1 cellular context compared by ENCODE assay signal in the genomic region with DNA sequence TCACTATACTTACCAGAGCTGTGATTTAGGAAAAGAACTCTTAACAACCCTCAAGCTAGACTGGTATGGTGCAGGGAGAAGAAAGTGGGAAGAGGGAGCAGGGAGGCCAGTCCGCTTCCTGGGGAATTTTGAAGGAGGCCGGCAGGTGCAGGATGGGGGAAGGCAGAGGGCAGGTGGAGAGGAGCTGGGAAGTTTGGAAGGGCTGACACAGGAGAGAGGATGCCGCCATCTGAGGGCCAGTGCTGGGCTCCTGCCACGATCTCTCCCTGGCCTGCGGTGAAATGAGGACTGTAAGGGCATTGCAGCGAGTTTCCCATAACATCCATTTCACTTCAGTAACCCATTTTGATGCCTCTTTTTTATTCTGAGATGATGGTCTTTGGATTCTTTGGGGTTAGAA.
TF ChIP-seq lines count a peak whose summit lies in the region.

No MANE protein-coding gene starts in this region.

TF ChIP-seq in GM23338, 12 proteins besides CTCF, POLR2A, EP300 and RAD21 (continued from another document):
- TF ChIP-seq, protein P1, sequence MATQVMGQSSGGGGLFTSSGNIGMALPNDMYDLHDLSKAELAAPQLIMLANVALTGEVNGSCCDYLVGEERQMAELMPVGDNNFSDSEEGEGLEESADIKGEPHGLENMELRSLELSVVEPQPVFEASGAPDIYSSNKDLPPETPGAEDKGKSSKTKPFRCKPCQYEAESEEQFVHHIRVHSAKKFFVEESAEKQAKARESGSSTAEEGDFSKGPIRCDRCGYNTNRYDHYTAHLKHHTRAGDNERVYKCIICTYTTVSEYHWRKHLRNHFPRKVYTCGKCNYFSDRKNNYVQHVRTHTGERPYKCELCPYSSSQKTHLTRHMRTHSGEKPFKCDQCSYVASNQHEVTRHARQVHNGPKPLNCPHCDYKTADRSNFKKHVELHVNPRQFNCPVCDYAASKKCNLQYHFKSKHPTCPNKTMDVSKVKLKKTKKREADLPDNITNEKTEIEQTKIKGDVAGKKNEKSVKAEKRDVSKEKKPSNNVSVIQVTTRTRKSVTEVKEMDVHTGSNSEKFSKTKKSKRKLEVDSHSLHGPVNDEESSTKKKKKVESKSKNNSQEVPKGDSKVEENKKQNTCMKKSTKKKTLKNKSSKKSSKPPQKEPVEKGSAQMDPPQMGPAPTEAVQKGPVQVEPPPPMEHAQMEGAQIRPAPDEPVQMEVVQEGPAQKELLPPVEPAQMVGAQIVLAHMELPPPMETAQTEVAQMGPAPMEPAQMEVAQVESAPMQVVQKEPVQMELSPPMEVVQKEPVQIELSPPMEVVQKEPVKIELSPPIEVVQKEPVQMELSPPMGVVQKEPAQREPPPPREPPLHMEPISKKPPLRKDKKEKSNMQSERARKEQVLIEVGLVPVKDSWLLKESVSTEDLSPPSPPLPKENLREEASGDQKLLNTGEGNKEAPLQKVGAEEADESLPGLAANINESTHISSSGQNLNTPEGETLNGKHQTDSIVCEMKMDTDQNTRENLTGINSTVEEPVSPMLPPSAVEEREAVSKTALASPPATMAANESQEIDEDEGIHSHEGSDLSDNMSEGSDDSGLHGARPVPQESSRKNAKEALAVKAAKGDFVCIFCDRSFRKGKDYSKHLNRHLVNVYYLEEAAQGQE (IDR thresholded peaks at IDR 0.05; ENCODE audit: unreplicated experiment): no peak
- TF ChIP-seq ZNF114 (CRISPR knock-in tag; IDR thresholded peaks at IDR 0.05) (no peak), STAT1 (IDR thresholded peaks at IDR 0.05; ENCODE audit: unreplicated experiment) (no peak)
- TF ChIP-seq, protein P2, sequence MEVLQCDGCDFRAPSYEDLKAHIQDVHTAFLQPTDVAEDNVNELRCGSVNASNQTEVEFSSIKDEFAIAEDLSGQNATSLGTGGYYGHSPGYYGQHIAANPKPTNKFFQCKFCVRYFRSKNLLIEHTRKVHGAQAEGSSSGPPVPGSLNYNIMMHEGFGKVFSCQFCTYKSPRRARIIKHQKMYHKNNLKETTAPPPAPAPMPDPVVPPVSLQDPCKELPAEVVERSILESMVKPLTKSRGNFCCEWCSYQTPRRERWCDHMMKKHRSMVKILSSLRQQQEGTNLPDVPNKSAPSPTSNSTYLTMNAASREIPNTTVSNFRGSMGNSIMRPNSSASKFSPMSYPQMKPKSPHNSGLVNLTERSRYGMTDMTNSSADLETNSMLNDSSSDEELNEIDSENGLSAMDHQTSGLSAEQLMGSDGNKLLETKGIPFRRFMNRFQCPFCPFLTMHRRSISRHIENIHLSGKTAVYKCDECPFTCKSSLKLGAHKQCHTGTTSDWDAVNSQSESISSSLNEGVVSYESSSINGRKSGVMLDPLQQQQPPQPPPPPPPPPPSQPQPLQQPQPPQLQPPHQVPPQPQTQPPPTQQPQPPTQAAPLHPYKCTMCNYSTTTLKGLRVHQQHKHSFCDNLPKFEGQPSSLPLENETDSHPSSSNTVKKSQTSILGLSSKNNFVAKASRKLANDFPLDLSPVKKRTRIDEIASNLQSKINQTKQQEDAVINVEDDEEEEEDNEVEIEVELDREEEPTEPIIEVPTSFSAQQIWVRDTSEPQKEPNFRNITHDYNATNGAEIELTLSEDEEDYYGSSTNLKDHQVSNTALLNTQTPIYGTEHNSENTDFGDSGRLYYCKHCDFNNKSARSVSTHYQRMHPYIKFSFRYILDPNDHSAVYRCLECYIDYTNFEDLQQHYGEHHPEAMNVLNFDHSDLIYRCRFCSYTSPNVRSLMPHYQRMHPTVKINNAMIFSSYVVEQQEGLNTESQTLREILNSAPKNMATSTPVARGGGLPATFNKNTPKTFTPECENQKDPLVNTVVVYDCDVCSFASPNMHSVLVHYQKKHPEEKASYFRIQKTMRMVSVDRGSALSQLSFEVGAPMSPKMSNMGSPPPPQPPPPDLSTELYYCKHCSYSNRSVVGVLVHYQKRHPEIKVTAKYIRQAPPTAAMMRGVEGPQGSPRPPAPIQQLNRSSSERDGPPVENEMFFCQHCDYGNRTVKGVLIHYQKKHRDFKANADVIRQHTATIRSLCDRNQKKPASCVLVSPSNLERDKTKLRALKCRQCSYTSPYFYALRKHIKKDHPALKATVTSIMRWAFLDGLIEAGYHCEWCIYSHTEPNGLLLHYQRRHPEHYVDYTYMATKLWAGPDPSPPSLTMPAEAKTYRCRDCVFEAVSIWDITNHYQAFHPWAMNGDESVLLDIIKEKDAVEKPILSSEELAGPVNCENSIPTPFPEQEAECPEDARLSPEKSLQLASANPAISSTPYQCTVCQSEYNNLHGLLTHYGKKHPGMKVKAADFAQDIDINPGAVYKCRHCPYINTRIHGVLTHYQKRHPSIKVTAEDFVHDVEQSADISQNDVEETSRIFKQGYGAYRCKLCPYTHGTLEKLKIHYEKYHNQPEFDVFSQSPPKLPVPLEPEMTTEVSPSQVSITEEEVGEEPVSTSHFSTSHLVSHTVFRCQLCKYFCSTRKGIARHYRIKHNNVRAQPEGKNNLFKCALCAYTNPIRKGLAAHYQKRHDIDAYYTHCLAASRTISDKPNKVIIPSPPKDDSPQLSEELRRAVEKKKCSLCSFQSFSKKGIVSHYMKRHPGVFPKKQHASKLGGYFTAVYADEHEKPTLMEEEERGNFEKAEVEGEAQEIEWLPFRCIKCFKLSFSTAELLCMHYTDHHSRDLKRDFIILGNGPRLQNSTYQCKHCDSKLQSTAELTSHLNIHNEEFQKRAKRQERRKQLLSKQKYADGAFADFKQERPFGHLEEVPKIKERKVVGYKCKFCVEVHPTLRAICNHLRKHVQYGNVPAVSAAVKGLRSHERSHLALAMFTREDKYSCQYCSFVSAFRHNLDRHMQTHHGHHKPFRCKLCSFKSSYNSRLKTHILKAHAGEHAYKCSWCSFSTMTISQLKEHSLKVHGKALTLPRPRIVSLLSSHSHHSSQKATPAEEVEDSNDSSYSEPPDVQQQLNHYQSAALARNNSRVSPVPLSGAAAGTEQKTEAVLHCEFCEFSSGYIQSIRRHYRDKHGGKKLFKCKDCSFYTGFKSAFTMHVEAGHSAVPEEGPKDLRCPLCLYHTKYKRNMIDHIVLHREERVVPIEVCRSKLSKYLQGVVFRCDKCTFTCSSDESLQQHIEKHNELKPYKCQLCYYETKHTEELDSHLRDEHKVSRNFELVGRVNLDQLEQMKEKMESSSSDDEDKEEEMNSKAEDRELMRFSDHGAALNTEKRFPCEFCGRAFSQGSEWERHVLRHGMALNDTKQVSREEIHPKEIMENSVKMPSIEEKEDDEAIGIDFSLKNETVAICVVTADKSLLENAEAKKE (CRISPR knock-in tag; IDR thresholded peaks at IDR 0.05): no peak
- TF ChIP-seq, protein P3, sequence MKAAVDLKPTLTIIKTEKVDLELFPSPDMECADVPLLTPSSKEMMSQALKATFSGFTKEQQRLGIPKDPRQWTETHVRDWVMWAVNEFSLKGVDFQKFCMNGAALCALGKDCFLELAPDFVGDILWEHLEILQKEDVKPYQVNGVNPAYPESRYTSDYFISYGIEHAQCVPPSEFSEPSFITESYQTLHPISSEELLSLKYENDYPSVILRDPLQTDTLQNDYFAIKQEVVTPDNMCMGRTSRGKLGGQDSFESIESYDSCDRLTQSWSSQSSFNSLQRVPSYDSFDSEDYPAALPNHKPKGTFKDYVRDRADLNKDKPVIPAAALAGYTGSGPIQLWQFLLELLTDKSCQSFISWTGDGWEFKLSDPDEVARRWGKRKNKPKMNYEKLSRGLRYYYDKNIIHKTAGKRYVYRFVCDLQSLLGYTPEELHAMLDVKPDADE (IDR thresholded peaks at IDR 0.05): no peak
